8 cellular contexts compared by ENCODE assay signal in the genomic region with DNA sequence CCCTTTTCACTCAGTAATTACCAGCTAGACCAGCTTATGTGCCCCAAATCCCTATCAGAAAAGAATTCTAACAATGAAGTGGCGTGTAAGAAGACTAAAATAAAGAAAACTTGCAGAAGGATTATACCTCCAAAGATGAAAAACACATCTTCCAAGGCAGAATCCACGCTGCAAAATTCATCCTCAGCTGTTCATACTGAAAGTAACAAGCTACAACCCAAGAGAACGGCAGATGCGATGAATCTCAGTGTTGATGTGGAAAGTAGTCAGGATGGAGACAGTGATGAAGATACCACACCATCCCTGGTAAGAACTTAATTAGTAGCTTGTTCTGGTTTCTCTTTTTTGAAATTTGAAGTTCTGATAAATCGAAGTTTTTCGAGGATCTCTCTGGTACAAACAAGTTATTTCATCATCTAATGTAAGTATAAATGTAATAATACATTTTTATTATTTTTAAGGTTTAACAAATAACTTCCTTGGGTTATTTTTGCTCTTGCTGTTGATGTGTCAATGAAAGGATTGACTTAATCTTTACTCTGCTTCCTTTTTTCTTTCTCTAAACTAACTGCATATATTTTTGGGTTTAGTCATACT. TPM values are rescaled to one million over a fixed set of nuclear protein-coding genes. Genes with fewer than 3 reads are reported as not detected.
A peak's percentile ranks its signal among the peaks of the same experiment; 100 is the strongest.
DNase-seq lines count a peak whose midpoint lies in the region; ATAC-seq and TF ChIP-seq lines count a peak whose summit lies in the region.

No MANE protein-coding gene starts in this region.

- H3K4me3 ChIP-seq in RWPE2 (ENCODE audit: severe bottlenecking) (peak overlapping the region; percentile 51), esophagus squamous epithelium (peak overlapping the region; percentile 45 to 83 (median 60))

- WGBS in esophagus squamous epithelium, 2 donors: 37 to 40% methylated on average over 6 of the region's 6 CpGs

- H3K9me3 Mint-ChIP-seq in activated CD4-positive, alpha-beta T cell treated with anti-CD3 and anti-CD28 coated beads, Interleukin-2, amount 10 ng/mL, durations not matched to agents 24 days and 14 days: peaks cover 5% of the 10 kb centered on the region

- H3K27me3 Mint-ChIP-seq in activated CD4-positive, alpha-beta T cell treated with anti-CD3 and anti-CD28 coated beads, Interleukin-2, amount 10 ng/mL, durations not matched to agents 24 days and 14 days: no peaks in the 10 kb centered on the region

- H3K4me3 Mint-ChIP-seq in activated CD4-positive, alpha-beta T cell treated with anti-CD3 and anti-CD28 coated beads, Interleukin-2, amount 10 ng/mL, durations not matched to agents 24 days and 14 days: peak overlapping the region; percentile 90

- peaks cover 41% of the 10 kb centered on the region for H3K36me3 ChIP-seq in RWPE2 (ENCODE audit: low read depth)
- H3K36me3 ChIP-seq in esophagus squamous epithelium: no peaks in the 10 kb centered on the region

- TF ChIP-seq CTCF in RWPE2 (IDR thresholded peaks at IDR 0.05; ENCODE audit: poor library complexity, severe bottlenecking) (no peak), esophagus squamous epithelium (IDR thresholded peaks at IDR 0.05) (no peak)

- TF ChIP-seq POLR2A in esophagus squamous epithelium (IDR thresholded peaks at IDR 0.05): no peak

- DNase-seq in activated CD4-positive, alpha-beta T cell treated with anti-CD3 and anti-CD28 coated beads, Interleukin-2, amount 10 ng/mL, durations not matched to agents 24 days and 14 days: peak; percentile 76
- no peak for DNase-seq in activated CD4-positive, alpha-beta T cell treated with anti-CD3 and anti-CD28 coated beads, Interleukin-2, amount 50 U/mL, for 1 hour
- no peak for DNase-seq in RWPE2 (ENCODE audit: low spot score)
- no peak for DNase-seq in esophagus squamous epithelium (lab: John Stamatoyannopoulos, UW)
- DNase-seq in stimulated activated naive CD8-positive, alpha-beta T cell treated with anti-CD3 and anti-CD28 coated beads, Interleukin-15, Interleukin-2, amounts not matched to agents 100 U/mL and 50 U/mL, for 24 hours: no peak
- no peak for DNase-seq in DMS153 (lab: John Stamatoyannopoulos, UW)
- DNase-seq in midbrain (lab: John Stamatoyannopoulos, UW): no peak

- H3K4me1 ChIP-seq in RWPE2 (ENCODE audit: insufficient read depth, poor library complexity, severe bottlenecking) (peaks cover 13% of the 10 kb centered on the region), esophagus squamous epithelium (peaks cover 20 to 53% (median 23%) of the 10 kb centered on the region in 3 donors)

- intact Hi-C loops in activated CD4-positive, alpha-beta T cell treated with anti-CD3 and anti-CD28 coated beads, Interleukin-2, amount 10 ng/mL, durations not matched to agents 24 days and 14 days (cut with micrococcal nuclease): loop anchor here (10.0 kb wide), 2 partner anchors 717 to 897 kb away; no protein-coding TSS in a partner anchor
- intact Hi-C loops in esophagus squamous epithelium (cut with DNase I): no loop called here

- H3K9me3 ChIP-seq in RWPE2 (ENCODE audit: severe bottlenecking): no peaks in the 10 kb centered on the region
- no peaks in the 10 kb centered on the region for H3K9me3 ChIP-seq in esophagus squamous epithelium

- peaks cover 40% of the 10 kb centered on the region for H3K36me3 Mint-ChIP-seq in activated CD4-positive, alpha-beta T cell treated with anti-CD3 and anti-CD28 coated beads, Interleukin-2, amount 10 ng/mL, durations not matched to agents 24 days and 14 days (ENCODE audit: low read depth)

- peak overlapping the region; percentile 92 for H3K27ac Mint-ChIP-seq in activated CD4-positive, alpha-beta T cell treated with anti-CD3 and anti-CD28 coated beads, Interleukin-2, amount 10 ng/mL, durations not matched to agents 24 days and 14 days

- H3K27me3 ChIP-seq in RWPE2 (ENCODE audit: insufficient read depth, poor library complexity, severe bottlenecking): no peaks in the 10 kb centered on the region
- H3K27me3 ChIP-seq in esophagus squamous epithelium: no peaks in the 10 kb centered on the region

- ATAC-seq in RWPE2 (ENCODE audit: low read depth) (no peak), HG02938 (IDR thresholded peaks at IDR 0.05; ENCODE audit: unreplicated experiment) (no peak)
- ATAC-seq in stimulated activated naive CD8-positive, alpha-beta T cell treated with anti-CD3 and anti-CD28 coated beads, Interleukin-15, Interleukin-2, amounts not matched to agents 100 U/mL and 50 U/mL, for 24 hours: peak; percentile 29

- H3K4me1 Mint-ChIP-seq in activated CD4-positive, alpha-beta T cell treated with anti-CD3 and anti-CD28 coated beads, Interleukin-2, amount 10 ng/mL, durations not matched to agents 24 days and 14 days: peaks cover 44% of the 10 kb centered on the region

- H3K27ac ChIP-seq in RWPE2 (ENCODE audit: poor library complexity, severe bottlenecking) (peak overlapping the region; percentile 44), esophagus squamous epithelium (peak overlapping the region in 3 of 4 donors; percentile 78 to 87 (median 84))

RNA-seq across cellular contexts. Expression of a gene that starts 1.4 kb away (rescaled TPM):
- 76.6 and 80.4 TPM in 2 replicates for total RNA-seq in activated CD4-positive, alpha-beta T cell treated with anti-CD3 and anti-CD28 coated beads, Interleukin-2, amount 10 ng/mL, durations not matched to agents 24 days and 14 days
- total RNA-seq in esophagus squamous epithelium: 10 to 100 TPM in 2 of 4 donors, 1 to 10 TPM in 2; 4.6 to 15.8 (median 10.3) TPM

RNA-seq across cellular contexts. Expression of a gene that starts 3.7 kb away (rescaled TPM):
- total RNA-seq in activated CD4-positive, alpha-beta T cell treated with anti-CD3 and anti-CD28 coated beads, Interleukin-2, amount 10 ng/mL, durations not matched to agents 24 days and 14 days: 49.3 and 51.3 TPM in 2 replicates
- 10 to 100 TPM; 14.5 to 21.6 (median 18.4) TPM for total RNA-seq in esophagus squamous epithelium

RNA-seq across cellular contexts. Expression of a gene that starts 27.8 kb away (rescaled TPM):
- 20.3 and 33.8 TPM in 2 replicates for total RNA-seq in activated CD4-positive, alpha-beta T cell treated with anti-CD3 and anti-CD28 coated beads, Interleukin-2, amount 10 ng/mL, durations not matched to agents 24 days and 14 days
- total RNA-seq in esophagus squamous epithelium: 1 to 10 TPM; 2.0 to 9.3 (median 5.8) TPM

RNA-seq across cellular contexts. Expression of a gene that starts 28.1 kb away (rescaled TPM):
- total RNA-seq in activated CD4-positive, alpha-beta T cell treated with anti-CD3 and anti-CD28 coated beads, Interleukin-2, amount 10 ng/mL, durations not matched to agents 24 days and 14 days: 0.28 and 0.33 TPM in 2 replicates
- total RNA-seq in esophagus squamous epithelium: under 1 TPM in 1 of 4 donors, not detected in 3; 0.19 TPM

RNA-seq across cellular contexts. Expression of a gene that starts 36.0 kb away (rescaled TPM):
- 524 TPM in 2 replicates for total RNA-seq in activated CD4-positive, alpha-beta T cell treated with anti-CD3 and anti-CD28 coated beads, Interleukin-2, amount 10 ng/mL, durations not matched to agents 24 days and 14 days
- total RNA-seq in esophagus squamous epithelium: 100 to 1,000 TPM; 520 to 903 (median 765) TPM
